8 cellular contexts compared by ENCODE assay signal in the genomic region with DNA sequence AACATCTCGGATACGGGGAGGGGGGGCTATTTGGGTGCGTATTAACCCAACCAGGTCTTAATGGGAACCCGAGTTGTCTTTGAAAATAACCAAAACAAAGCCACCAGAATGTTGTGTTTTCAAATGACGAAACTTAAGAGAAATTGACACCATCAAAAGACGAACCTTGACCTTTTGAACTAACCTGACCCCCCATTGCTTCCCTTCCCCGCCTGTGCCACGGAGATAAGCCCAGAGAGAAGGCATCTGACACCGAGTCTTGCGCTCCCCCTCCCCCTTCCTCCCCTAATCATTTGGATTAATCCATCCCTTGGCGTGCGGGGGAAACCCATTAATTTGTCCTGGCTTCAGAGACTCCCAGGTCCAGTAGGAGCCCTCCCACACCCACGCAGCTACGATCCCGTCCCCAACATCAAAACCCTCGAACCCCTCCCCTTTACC. TPM values are rescaled to one million over a fixed set of nuclear protein-coding genes. Genes with fewer than 3 reads are reported as not detected.
DNase-seq lines count a peak whose midpoint lies in the region; ATAC-seq and TF ChIP-seq lines count a peak whose summit lies in the region.

No MANE protein-coding gene starts in this region.

- H3K18ac ChIP-seq in trophoblast cell (ENCODE audit: low read length): no peak overlapping the region

- H4K8ac ChIP-seq in trophoblast cell (ENCODE audit: low read depth, low read length): peak overlapping the region; percentile 92

- no peak for TF ChIP-seq CTCF in GM23338 (conservative IDR thresholded peaks at IDR 0.05; ENCODE audit: low read depth in 2 of 2)
- no peak for TF ChIP-seq CTCF in endothelial cell (IDR thresholded peaks at IDR 0.05; ENCODE audit: unreplicated experiment)
- no peak for TF ChIP-seq CTCF in GM20000 (IDR thresholded peaks at IDR 0.05; ENCODE audit: extremely low read depth, missing control alignments)

- H3K4me1 Mint-ChIP-seq in GM23338: peaks cover 27% of the 10 kb centered on the region
- H3K4me1 Mint-ChIP-seq in endothelial cell (ENCODE audit: unreplicated experiment): peaks cover 26% of the 10 kb centered on the region

- no peak overlapping the region for H3K9ac ChIP-seq in trophoblast cell (ENCODE audit: low read length)

- H3K27me3 Mint-ChIP-seq in GM23338 (ENCODE audit: insufficient read depth, low read depth, poor library complexity) (peaks cover 52% of the 10 kb centered on the region), endothelial cell (ENCODE audit: unreplicated experiment) (peaks cover 11% of the 10 kb centered on the region)

- H3K27ac ChIP-seq in GM23338 (ENCODE audit: low read depth): no peak overlapping the region
- H3K27ac ChIP-seq in trophoblast cell (ENCODE audit: low read depth, low read length): no peak overlapping the region

- H3K9me3 Mint-ChIP-seq in GM23338 (no peaks in the 10 kb centered on the region; the same call in 2 of the 3 replicates), endothelial cell (ENCODE audit: unreplicated experiment) (no peaks in the 10 kb centered on the region)

- H3K4me3 Mint-ChIP-seq in GM23338 (peak overlapping the region; percentile 86), endothelial cell (ENCODE audit: unreplicated experiment) (peak overlapping the region; percentile 89)

- peaks cover 21% of the 10 kb centered on the region for H3K79me1 ChIP-seq in trophoblast cell (ENCODE audit: low read length)

- H3K27ac Mint-ChIP-seq in GM23338: no peak overlapping the region; the same call in 1 of the 2 replicates
- H3K27ac Mint-ChIP-seq in endothelial cell (ENCODE audit: unreplicated experiment): peak overlapping the region; percentile 41

- H3F3A ChIP-seq in GM23338 (replicated peaks; ENCODE audit: low read depth): peaks cover 20% of the 10 kb centered on the region

- no peak overlapping the region for H3K23ac ChIP-seq in trophoblast cell (ENCODE audit: low read length)

- WGBS in trophoblast cell (ENCODE audit: extremely low coverage, insufficient coverage, insufficient read length): no CpG with 5 or more reads among the region's 16 CpGs

- DNase-seq in GM23338 (ENCODE audit: low spot score): peak; percentile 79
- DNase-seq in OCI-M1 (lab: John Stamatoyannopoulos, UW): peak; percentile 98
- peak; percentile 54 for DNase-seq in endothelial cell (ENCODE audit: low spot score)
- DNase-seq in trophoblast cell: no peak
- DNase-seq in hepatic stellate cell (ENCODE audit: low spot score): no peak
- no peak for DNase-seq in hippocampal formation (lab: John Stamatoyannopoulos, UW)
- DNase-seq in GM20000 (ENCODE audit: low spot score): no peak
- DNase-seq in GM19240 (ENCODE audit: insufficient read length, low spot score): no peak

- H2AK5ac ChIP-seq in trophoblast cell (ENCODE audit: low read length): no peak overlapping the region

- H3K14ac ChIP-seq in trophoblast cell (ENCODE audit: low read length): no peak overlapping the region

- H2BK12ac ChIP-seq in trophoblast cell (ENCODE audit: low read length): no peak overlapping the region

- H4K91ac ChIP-seq in trophoblast cell (ENCODE audit: low read depth, low read length): no peak overlapping the region

- H3K36me3 Mint-ChIP-seq in GM23338 (ENCODE audit: low read depth) (no peaks in the 10 kb centered on the region), endothelial cell (ENCODE audit: low read depth, unreplicated experiment) (peaks cover 4% of the 10 kb centered on the region)

- H3K36me3 ChIP-seq in GM23338 (ENCODE audit: insufficient read depth) (no peaks in the 10 kb centered on the region), trophoblast cell (ENCODE audit: control insufficient read depth in 1 of 2, insufficient read depth in 2 of 2, low read length in 2 of 2) (no peaks in the 10 kb centered on the region)

- no peaks in the 10 kb centered on the region for H3K9me3 ChIP-seq in trophoblast cell (ENCODE audit: insufficient read depth, low read depth, low read length)

- H3K79me2 ChIP-seq in GM23338 (replicated peaks; ENCODE audit: insufficient read depth): 0 out of 2 replicates have a peak, but pooled peaks cover 6% of the 10 kb centered on the region
- peaks cover 5% of the 10 kb centered on the region for H3K79me2 ChIP-seq in trophoblast cell (ENCODE audit: control insufficient read depth, insufficient read depth, low read length, poor library complexity)

- no peaks in the 10 kb centered on the region for H4K20me1 ChIP-seq in GM23338 (replicated peaks; ENCODE audit: insufficient read depth)

- no peak overlapping the region for H3K4ac ChIP-seq in trophoblast cell (ENCODE audit: low read depth, low read length)

- peaks cover 21% of the 10 kb centered on the region for H3K4me1 ChIP-seq in GM23338 (ENCODE audit: insufficient read depth)
- peaks cover 16 to 32% of the 10 kb centered on the region in 2 experiments for H3K4me1 ChIP-seq in trophoblast cell (ENCODE audit: control insufficient read depth in 1 of 2, insufficient read depth in 2 of 2, low read length in 2 of 2)

- no peak overlapping the region for H2BK5ac ChIP-seq in trophoblast cell (ENCODE audit: low read depth, low read length, poor library complexity)

- H3K27me3 ChIP-seq in GM23338 (ENCODE audit: insufficient read depth) (peaks cover 72% of the 10 kb centered on the region), trophoblast cell (ENCODE audit: insufficient read depth, low read length) (peaks cover 13% of the 10 kb centered on the region)

- ATAC-seq in GM23338: 0 out of 3 replicates have a peak, but pooled peaks have one; percentile 1

- H2BK120ac ChIP-seq in trophoblast cell (ENCODE audit: insufficient read depth, low read length, poor library complexity): no peak overlapping the region

- peak overlapping the region; percentile 100 for H3K4me2 ChIP-seq in GM23338
- H3K4me2 ChIP-seq in trophoblast cell (ENCODE audit: low read length): peak overlapping the region; percentile 95

- H3K9me2 ChIP-seq in GM23338 (ENCODE audit: insufficient read depth): no peaks in the 10 kb centered on the region

- H3K4me3 ChIP-seq in GM23338 (peak overlapping the region; percentile 86), trophoblast cell (ENCODE audit: low read depth, low read length) (no peak overlapping the region)

- no peak overlapping the region for H4K12ac ChIP-seq in trophoblast cell (ENCODE audit: low read depth, low read length)

- H2AFZ ChIP-seq in GM23338: peak overlapping the region; percentile 92
- H2AFZ ChIP-seq in trophoblast cell (ENCODE audit: insufficient read depth, low read length, poor library complexity): no peak overlapping the region

TF ChIP-seq in GM23338, 12 proteins besides CTCF, POLR2A, EP300 and RAD21 (continues in another document):
- TF ChIP-seq EZH2 (IDR thresholded peaks at IDR 0.05; ENCODE audit: low read depth, unreplicated experiment): no peak
- TF ChIP-seq STAT1 (IDR thresholded peaks at IDR 0.05; ENCODE audit: unreplicated experiment): no peak

RNA-seq across cellular contexts. Expression of gene GCAT, which starts 4.5 kb away (rescaled TPM):
- total RNA-seq in GM23338 (2014; rRNA removed; shearing (Covaris generic)): 61.3 and 87.3 TPM in 2 replicates
- 36.8 and 39.1 TPM in 2 replicates for polyA plus RNA-seq in GM23338 (2016; fragmentation: Nextera tagmentation; extraction: Ambion mirVana)
- total RNA-seq in endothelial cell (ENCODE audit: unreplicated experiment): 4.1 TPM
- polyA plus RNA-seq in trophoblast cell (2013): 15.3 and 16.1 TPM in 2 replicates

RNA-seq across cellular contexts. Expression of gene GALR3, which starts 20.0 kb away (rescaled TPM):
- total RNA-seq in GM23338 (2014; rRNA removed; shearing (Covaris generic)): 0.23 and 0.63 TPM in 2 replicates
- 0.36 TPM in 1 of 2 replicates, not detected in the other for polyA plus RNA-seq in GM23338 (2016; fragmentation: Nextera tagmentation; extraction: Ambion mirVana)
- total RNA-seq in endothelial cell (ENCODE audit: unreplicated experiment): not detected
- not detected in 2 replicates for polyA plus RNA-seq in trophoblast cell (2013)

RNA-seq across cellular contexts. Expression of gene ANKRD54, which starts 40.9 kb away (rescaled TPM):
- total RNA-seq in GM23338 (2014; rRNA removed; shearing (Covaris generic)): 13.0 and 13.6 TPM in 2 replicates
- 14.0 and 14.1 TPM in 2 replicates for polyA plus RNA-seq in GM23338 (2016; fragmentation: Nextera tagmentation; extraction: Ambion mirVana)
- 14.4 TPM for total RNA-seq in endothelial cell (ENCODE audit: unreplicated experiment)
- 12.6 and 12.9 TPM in 2 replicates for polyA plus RNA-seq in trophoblast cell (2013)

RNA-seq across cellular contexts. Expression of gene EIF3L, which starts 46.0 kb away (rescaled TPM):
- 420 and 459 TPM in 2 replicates for total RNA-seq in GM23338 (2014; rRNA removed; shearing (Covaris generic))
- 430 and 466 TPM in 2 replicates for polyA plus RNA-seq in GM23338 (2016; fragmentation: Nextera tagmentation; extraction: Ambion mirVana)
- total RNA-seq in endothelial cell (ENCODE audit: unreplicated experiment): 732 TPM
- polyA plus RNA-seq in trophoblast cell (2013): 550 and 552 TPM in 2 replicates

Comparison
In these comparisons a context has a peak if more than half of its experiments do, and no peak if none do; other contexts are left out.
1. DNase-seq: peak in GM23338 (single experiment), OCI-M1 (single experiment) and endothelial cell (single experiment); none in trophoblast cell (0 of 2), hepatic stellate cell (single experiment), hippocampal formation (0 of 2), GM20000 (single experiment) and GM19240 (single experiment).
2. RNA of gene GCAT, which starts 4.5 kb away (total RNA-seq): 61.3 to 87.3 TPM in GM23338; 4.1 TPM in endothelial cell (single experiment); every median in the first group is over 10 times any median in the second.